Comparison of ENCODE assay signal across 8 cellular contexts in the genomic region with DNA sequence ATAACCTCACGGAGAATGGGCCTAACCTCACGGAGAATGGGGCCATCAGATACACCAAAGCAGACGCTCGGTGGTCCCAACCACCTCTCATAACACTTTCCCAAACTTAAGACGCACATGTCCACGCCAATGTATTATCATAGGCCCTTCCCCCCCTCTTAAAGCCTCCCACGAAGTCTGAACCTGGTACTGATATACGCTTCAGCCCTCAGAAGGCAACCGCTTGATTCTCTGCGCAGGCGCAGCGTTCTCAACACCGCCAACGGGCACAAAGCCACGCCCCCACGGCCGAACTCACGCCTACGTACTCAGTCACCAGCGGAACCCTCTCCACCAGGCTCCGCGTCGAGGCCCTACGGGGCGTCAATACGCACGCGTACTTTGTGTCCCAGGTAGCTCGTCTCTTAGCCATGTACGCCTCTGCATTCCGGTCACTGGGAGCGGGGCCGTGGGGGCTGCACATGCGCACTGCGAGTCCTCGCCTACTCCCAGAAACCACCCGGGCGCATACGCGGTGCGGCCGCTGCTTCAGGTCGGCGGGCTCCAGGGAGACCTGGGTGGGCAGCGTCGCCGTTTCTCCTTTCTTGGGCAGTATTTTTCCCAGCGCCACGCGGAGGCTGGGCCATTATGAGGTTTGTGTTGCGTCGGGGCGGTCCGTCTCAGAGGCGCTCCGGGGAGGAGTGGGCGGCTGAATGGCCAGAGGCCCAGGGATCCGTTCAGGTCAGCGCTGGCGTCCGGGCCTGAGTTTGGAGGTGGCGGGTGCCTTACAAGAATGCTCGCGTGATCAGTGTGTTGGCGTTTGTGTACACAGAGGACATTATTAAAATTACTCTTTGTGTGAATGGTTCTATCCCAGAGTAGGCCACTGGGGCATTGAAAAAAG. TPM values are rescaled to one million over a fixed set of nuclear protein-coding genes. Genes with fewer than 3 reads are reported as not detected.
DNase-seq lines count a peak whose midpoint lies in the region; ATAC-seq and TF ChIP-seq lines count a peak whose summit lies in the region.

No MANE protein-coding gene starts in this region.

- H3K4me1 ChIP-seq in right atrium auricular region (peaks cover 0 to 16% of the 10 kb centered on the region in 2 donors), tibial artery (peaks cover 0 to 12% (median 10%) of the 10 kb centered on the region in 4 donors)

- H3K27me3 ChIP-seq in right atrium auricular region (no peaks in the 10 kb centered on the region), tibial artery (no peaks in the 10 kb centered on the region)

- H3K27ac ChIP-seq in right atrium auricular region (peak overlapping the region; percentile 84 to 88), tibial artery (peak overlapping the region; percentile 76 to 91)

- H3K9me3 ChIP-seq in right atrium auricular region (peaks cover 0 to 13% of the 10 kb centered on the region in 2 donors), tibial artery (peaks cover 0 to 38% (median 14%) of the 10 kb centered on the region in 3 donors)

- TF ChIP-seq CTCF in right atrium auricular region (IDR thresholded peaks at IDR 0.05), result peak in 1 of 2 donors; percentile 20
- TF ChIP-seq CTCF in tibial artery (IDR thresholded peaks at IDR 0.05), result no peak

- H3K36me3 ChIP-seq in right atrium auricular region, result peaks cover 19% of the 10 kb centered on the region
- H3K36me3 ChIP-seq in tibial artery, result peaks cover 27 to 45% (median 35%) of the 10 kb centered on the region in 3 donors

- H3K4me3 ChIP-seq in right atrium auricular region (peak overlapping the region; percentile 56 to 76), tibial artery (peak overlapping the region; percentile 67)

- no peak for ATAC-seq in GM18867 (IDR thresholded peaks at IDR 0.05; ENCODE audit: unreplicated experiment)

- intact Hi-C loops in posterior cingulate gyrus (cut with DNase I) (no loop called here), tibial artery (cut with DNase I; ENCODE audit: low total_unique reads) (no loop called here)

- peak; percentile 23 for DNase-seq in GM19240 (ENCODE audit: insufficient read length, low spot score)
- DNase-seq in M059J (ENCODE audit: low read depth), result peak; percentile 83
- peak; percentile 28 to 88 (median 63) for DNase-seq in T-helper 2 cell
- DNase-seq in anterior cingulate cortex (lab: John Stamatoyannopoulos, UW), result peak in 57 of 58 donors; percentile 36 to 90 (median 75)
- DNase-seq in right atrium auricular region (ENCODE audit: low spot score), result peak; percentile 94
- DNase-seq in posterior cingulate gyrus, result peak; percentile 69 to 97 (median 84)
- DNase-seq in tibial artery, result peak; percentile 89 to 94

RNA-seq across cellular contexts. Expression of a gene that starts 25.3 kb away (rescaled TPM):
- total RNA-seq in M059J (2014; rRNA removed; shearing (Covaris generic)), result 1.4 and 1.8 TPM in 2 replicates
- total RNA-seq in right atrium auricular region, result 1 to 10 TPM; 3.9 to 6.2 TPM

RNA-seq across cellular contexts. Expression of a gene that starts 36.1 kb away (rescaled TPM):
- total RNA-seq in M059J (2014; rRNA removed; shearing (Covaris generic)), result 6.1 and 7.9 TPM in 2 replicates
- 1 to 10 TPM; 2.3 to 6.4 TPM for total RNA-seq in right atrium auricular region

RNA-seq across cellular contexts. Expression of a gene that starts 53.4 kb away (rescaled TPM):
- total RNA-seq in M059J (2014; rRNA removed; shearing (Covaris generic)), result 6.3 and 9.4 TPM in 2 replicates
- 1 to 10 TPM; 3.0 to 9.5 TPM for total RNA-seq in right atrium auricular region

Comparison
In these comparisons a context has a peak if more than half of its experiments do, and no peak if none do; other contexts are left out.
1. DNase-seq: peak in every context shown above with its lines; median percentile 94 in right atrium auricular region; 92 in tibial artery; 84 in posterior cingulate gyrus; 83 in M059J; 75 in anterior cingulate cortex; 63 in T-helper 2 cell; 23 in GM19240.